Comparison of ENCODE assay signal across 8 cellular contexts in genomic region chr2:179268277-179268935, GRCh38. TPM values are rescaled to one million over a fixed set of nuclear protein-coding genes. Genes with fewer than 3 reads are reported as not detected.
A peak's percentile ranks its signal among the peaks of the same experiment; 100 is the strongest.
DNase-seq lines count a peak whose midpoint lies in the region; ATAC-seq and TF ChIP-seq lines count a peak whose summit lies in the region.

No MANE protein-coding gene starts in this region.

- TF ChIP-seq CTCF in fibroblast of mammary gland (conservative IDR thresholded peaks at IDR 0.05; ENCODE audit: control insufficient read depth, insufficient read depth, low read depth, low read length): no peak

- H3K4me3 ChIP-seq in fibroblast of mammary gland (ENCODE audit: control insufficient read depth, low read depth, low read length): no peak overlapping the region

- H3K9me3 Mint-ChIP-seq in naive thymus-derived CD8-positive, alpha-beta T cell: no peaks in the 10 kb centered on the region

- H3K36me3 Mint-ChIP-seq in naive thymus-derived CD8-positive, alpha-beta T cell: no peaks in the 10 kb centered on the region

- DNase-seq in GM03348 (ENCODE audit: low spot score): peak; percentile 37
- peak; percentile 65 for DNase-seq in NCI-H2029 (lab: John Stamatoyannopoulos, UW)
- peak; percentile 72 for DNase-seq in fibroblast of mammary gland (ENCODE audit: low read depth)
- DNase-seq in NCI-H510A treated with DMSO at 0.1 percent for 48 hours (lab: John Stamatoyannopoulos, UW): no peak
- no peak for DNase-seq in NCI-H128 (lab: John Stamatoyannopoulos, UW; ENCODE audit: unreplicated experiment)
- DNase-seq in DMS 273 treated with DMSO at 0.1 percent for 48 hours (lab: John Stamatoyannopoulos, UW): no peak
- DNase-seq in naive thymus-derived CD8-positive, alpha-beta T cell: no peak

- peaks cover 13 to 20% (median 15%) of the 10 kb centered on the region in 5 donors for H3K27me3 Mint-ChIP-seq in naive thymus-derived CD8-positive, alpha-beta T cell

- peaks cover 6 to 19% (median 14%) of the 10 kb centered on the region in 4 donors for H3K4me1 Mint-ChIP-seq in naive thymus-derived CD8-positive, alpha-beta T cell

- H3K27ac Mint-ChIP-seq in naive thymus-derived CD8-positive, alpha-beta T cell: peak overlapping the region in 1 of 10 donors; percentile 41

- POLR2A ChIA-PET in naive thymus-derived CD8-positive, alpha-beta T cell (lab: Charles Lee): interaction anchor here (0.7 kb wide), 1 partner anchor 11 kb away, joined by 3 read pairs; no protein-coding TSS in a partner anchor

- peak; percentile 29 for ATAC-seq in GM21619 (IDR thresholded peaks at IDR 0.05; ENCODE audit: unreplicated experiment)
- no peak for ATAC-seq in naive thymus-derived CD8-positive, alpha-beta T cell

- H3K4me3 Mint-ChIP-seq in naive thymus-derived CD8-positive, alpha-beta T cell: no peak overlapping the region

RNA-seq across cellular contexts. Expression of gene SESTD1, which starts 3.8 kb away (rescaled TPM):
- total RNA-seq in naive thymus-derived CD8-positive, alpha-beta T cell: 1 to 10 TPM; 4.9 to 5.3 TPM
- polyA plus RNA-seq in naive thymus-derived CD8-positive, alpha-beta T cell: 1 to 10 TPM in 2 of 3 donors, under 1 TPM in 1; 0.27 to 1.4 (median 1.0) TPM

Comparison
In these comparisons a context has a peak if more than half of its experiments do, and no peak if none do; other contexts are left out.
1. DNase-seq: peak in GM03348 (single experiment), NCI-H2029 (single experiment) and fibroblast of mammary gland (single experiment); none in NCI-H510A treated with DMSO at 0.1 percent for 48 hours (single experiment), NCI-H128 (single experiment), DMS 273 treated with DMSO at 0.1 percent for 48 hours (single experiment) and naive thymus-derived CD8-positive, alpha-beta T cell (0 of 10).